ENCODE assay signal across 1 cellular context in genomic region chr15:42215854-42216829, GRCh38.
TF ChIP-seq lines count a peak whose summit lies in the region.

No MANE protein-coding gene starts in this region.

TF ChIP-seq in endothelial cell of umbilical vein, 7 proteins besides CTCF, POLR2A, EP300 and RAD21:
- TF ChIP-seq EZH2 (IDR thresholded peaks at IDR 0.05; ENCODE audit: borderline replicate concordance, low read depth, low read length, severe bottlenecking) (no peak), MYC (IDR thresholded peaks at IDR 0.05; ENCODE audit: low read depth, low read length) (no peak), FOS (IDR thresholded peaks at IDR 0.05; ENCODE audit: borderline replicate concordance, insufficient read depth, low read length) (no peak), JUN (IDR thresholded peaks at IDR 0.05; ENCODE audit: borderline replicate concordance, insufficient read depth, insufficient read length, low read depth) (no peak), GATA2 (IDR thresholded peaks at IDR 0.05; ENCODE audit: insufficient read depth, insufficient read length, low read depth, low read length) (no peak), POLR2AphosphoS5 (IDR thresholded peaks at IDR 0.05; ENCODE audit: insufficient read depth, low read depth, low read length) (no peak), MAX (IDR thresholded peaks at IDR 0.05; ENCODE audit: insufficient read depth, insufficient read length) (no peak)
TF ChIP-seq in endothelial cell of umbilical vein: peak in this region for 0.
